ENCODE assay signal across 12 cellular contexts in the genomic region with DNA sequence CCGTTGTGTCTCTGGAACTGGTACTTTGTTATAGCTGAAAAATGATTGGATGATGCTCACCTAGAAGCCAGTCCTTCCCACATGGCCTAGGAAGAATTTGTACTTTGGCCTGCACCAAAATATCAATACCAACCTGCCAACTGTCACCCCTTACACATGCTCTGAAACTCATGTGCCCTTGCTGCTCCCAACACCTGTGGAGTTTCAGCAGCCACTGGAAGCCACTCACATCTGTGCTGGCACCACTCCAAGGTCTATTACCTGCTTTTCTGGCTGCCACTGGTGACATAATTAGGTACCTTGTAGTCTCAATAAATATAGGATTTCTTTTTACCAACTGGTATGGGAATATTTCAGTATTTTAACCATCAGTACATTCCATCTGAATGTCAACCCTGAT.
"Had no signal": no experiment of that assay in that cellular context is flagged by ENCODE, and none has a peak within 500 bp of the region (broad histone marks: within the 10 kb centered on the region; RNA-seq: fewer than 3 reads in every experiment).

No MANE protein-coding gene starts in this region.

- H3K79me2 ChIP-seq: parathyroid adenoma had no signal

- H3K4me1 ChIP-seq: heart right ventricle, parathyroid adenoma had no signal

- H3K4me3 ChIP-seq: heart right ventricle, thoracic aorta had no signal

- H3K27ac ChIP-seq: heart right ventricle, parathyroid adenoma, thoracic aorta had no signal

- H3K27me3 ChIP-seq: heart right ventricle had no signal

- H3K9ac ChIP-seq: parathyroid adenoma had no signal

- H3K36me3 ChIP-seq: heart right ventricle, thoracic aorta had no signal

- H2AFZ ChIP-seq: parathyroid adenoma had no signal

- DNase-seq: activated B cell treated with CpG ODN at 0.5 μM for 24 hours; activated CD4-positive, alpha-beta T cell treated with anti-CD3 and anti-CD28 coated beads, Interleukin-2, amount 10 ng/mL, durations not matched to agents 7 days and 5 days; activated CD8-positive, alpha-beta memory T cell treated with anti-CD3 and anti-CD28 coated beads for 24 hours; activated naive CD4-positive, alpha-beta T cell treated with anti-CD3 and anti-CD28 coated beads, Interleukin-2, amount 10 ng/mL, durations not matched to agents 7 days and 5 days; effector CD4-positive, alpha-beta T cell; heart right ventricle; islet precursor cell; naive B cell; stimulated activated CD4-positive, alpha-beta T cell treated with anti-CD3 and anti-CD28 coated beads, Interleukin-4, amount 100 ng/mL, for 1 hour had no signal

- H3K9me3 ChIP-seq: thoracic aorta had no signal

- ATAC-seq: activated T-helper 17 cell treated with anti-CD3 and anti-CD28 coated beads, Interleukin-2, amount 50 U/mL, for 72 hours; heart right ventricle had no signal
